ENCODE assay signal across 1 cellular context in genomic region chr21:25639922-25640670, GRCh38.
A peak's percentile ranks its signal among the peaks of the same experiment; 100 is the strongest.
TF ChIP-seq lines count a peak whose summit lies in the region.

No MANE protein-coding gene starts in this region.

TF ChIP-seq in SK-N-SH, 30 proteins besides CTCF, POLR2A, EP300 and RAD21 (continued from another document):
- no peak for TF ChIP-seq FOSL2 (IDR thresholded peaks at IDR 0.05; ENCODE audit: borderline replicate concordance, low read depth)
- peak; percentile 8; the same call in 1 of the 2 replicates for TF ChIP-seq YY1 (IDR thresholded peaks at IDR 0.05; ENCODE audit: low read depth)
- TF ChIP-seq, protein P1, sequence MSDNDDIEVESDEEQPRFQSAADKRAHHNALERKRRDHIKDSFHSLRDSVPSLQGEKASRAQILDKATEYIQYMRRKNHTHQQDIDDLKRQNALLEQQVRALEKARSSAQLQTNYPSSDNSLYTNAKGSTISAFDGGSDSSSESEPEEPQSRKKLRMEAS (IDR thresholded peaks at IDR 0.05; ENCODE audit: low read depth): peak; percentile 58; the same call in 1 of the 2 replicates
- TF ChIP-seq MXI1 (IDR thresholded peaks at IDR 0.05; ENCODE audit: low read depth, low read length): no peak
- TF ChIP-seq SIN3A (IDR thresholded peaks at IDR 0.05; ENCODE audit: borderline replicate concordance, low read depth, low read length): no peak
